ENCODE assay signal across 13 cellular contexts in the genomic region with DNA sequence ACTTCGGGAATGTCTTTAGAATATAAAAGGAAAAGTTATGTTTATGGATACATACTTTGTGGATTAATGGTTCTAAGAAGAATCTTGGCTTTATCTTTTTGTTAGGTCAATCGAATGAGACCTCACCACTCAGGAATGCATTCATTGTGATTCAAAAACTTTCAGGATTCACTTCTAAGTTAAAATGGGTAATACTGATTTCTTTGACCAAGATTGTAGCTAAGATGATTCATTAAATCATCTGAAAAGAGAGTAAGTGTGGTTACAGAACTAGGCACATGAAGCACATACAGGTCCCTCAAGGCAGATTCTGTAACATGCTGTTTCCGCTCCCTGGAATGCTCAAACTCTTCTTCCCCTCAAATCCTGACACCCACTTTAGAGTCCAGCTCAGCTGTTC.
DNase-seq lines count a peak whose midpoint lies in the region; ATAC-seq, FAIRE-seq and TF ChIP-seq lines count a peak whose summit lies in the region.
"Had no signal": no experiment of that assay in that cellular context is flagged by ENCODE, and none has a peak within 500 bp of the region (broad histone marks: within the 10 kb centered on the region; RNA-seq: fewer than 3 reads in every experiment).

No MANE protein-coding gene starts in this region.

- peak; percentile 79 for ATAC-seq in SK-N-SH treated with all-trans-retinoic acid at 6 μM for 48 hours
- ATAC-seq in stimulated activated naive CD8-positive, alpha-beta T cell treated with anti-CD3 and anti-CD28 coated beads, Interleukin-15, Interleukin-2, amounts not matched to agents 100 U/mL and 50 U/mL, for 24 hours: no peak
- ATAC-seq in HG02623 (IDR thresholded peaks at IDR 0.05; ENCODE audit: unreplicated experiment): no peak
- ATAC-seq: activated CD8-positive, alpha-beta T cell treated with anti-CD3 and anti-CD28 coated beads for 36 hours; naive thymus-derived CD4-positive, alpha-beta T cell had no signal

- peak; percentile 95 for FAIRE-seq in H54 (lab: Jason Lieb, UNC)
- no peak for FAIRE-seq in urothelium cell line (lab: Jason Lieb, UNC)

- no peak for TF ChIP-seq POLR2A in H54 (IDR thresholded peaks at IDR 0.05; ENCODE audit: low read depth, low read length)

- DNase-seq in H54 (ENCODE audit: insufficient read length, low spot score) (no peak), fibroblast of peridontal ligament (ENCODE audit: extremely low read depth) (peak; percentile 94), urothelium cell line (ENCODE audit: low spot score) (peak; percentile 34), NCI-H2029 (lab: John Stamatoyannopoulos, UW) (no peak)
- no peak for DNase-seq in stimulated activated naive CD8-positive, alpha-beta T cell treated with anti-CD3 and anti-CD28 coated beads, Interleukin-15, Interleukin-2, amounts not matched to agents 100 U/mL and 50 U/mL, for 24 hours
- DNase-seq: activated CD8-positive, alpha-beta T cell treated with anti-CD3 and anti-CD28 coated beads for 36 hours; anterior cingulate cortex; head of caudate nucleus; naive thymus-derived CD4-positive, alpha-beta T cell; NCI-H2171; stimulated activated CD4-positive, alpha-beta T cell treated with anti-CD3 and anti-CD28 coated beads, Interleukin-4, amount 100 ng/mL, for 24 hours had no signal

TF ChIP-seq in SK-N-SH treated with all-trans-retinoic acid at 6 μM for 48 hours, 23 proteins besides CTCF, POLR2A, EP300 and RAD21:
- TF ChIP-seq, protein P1, sequence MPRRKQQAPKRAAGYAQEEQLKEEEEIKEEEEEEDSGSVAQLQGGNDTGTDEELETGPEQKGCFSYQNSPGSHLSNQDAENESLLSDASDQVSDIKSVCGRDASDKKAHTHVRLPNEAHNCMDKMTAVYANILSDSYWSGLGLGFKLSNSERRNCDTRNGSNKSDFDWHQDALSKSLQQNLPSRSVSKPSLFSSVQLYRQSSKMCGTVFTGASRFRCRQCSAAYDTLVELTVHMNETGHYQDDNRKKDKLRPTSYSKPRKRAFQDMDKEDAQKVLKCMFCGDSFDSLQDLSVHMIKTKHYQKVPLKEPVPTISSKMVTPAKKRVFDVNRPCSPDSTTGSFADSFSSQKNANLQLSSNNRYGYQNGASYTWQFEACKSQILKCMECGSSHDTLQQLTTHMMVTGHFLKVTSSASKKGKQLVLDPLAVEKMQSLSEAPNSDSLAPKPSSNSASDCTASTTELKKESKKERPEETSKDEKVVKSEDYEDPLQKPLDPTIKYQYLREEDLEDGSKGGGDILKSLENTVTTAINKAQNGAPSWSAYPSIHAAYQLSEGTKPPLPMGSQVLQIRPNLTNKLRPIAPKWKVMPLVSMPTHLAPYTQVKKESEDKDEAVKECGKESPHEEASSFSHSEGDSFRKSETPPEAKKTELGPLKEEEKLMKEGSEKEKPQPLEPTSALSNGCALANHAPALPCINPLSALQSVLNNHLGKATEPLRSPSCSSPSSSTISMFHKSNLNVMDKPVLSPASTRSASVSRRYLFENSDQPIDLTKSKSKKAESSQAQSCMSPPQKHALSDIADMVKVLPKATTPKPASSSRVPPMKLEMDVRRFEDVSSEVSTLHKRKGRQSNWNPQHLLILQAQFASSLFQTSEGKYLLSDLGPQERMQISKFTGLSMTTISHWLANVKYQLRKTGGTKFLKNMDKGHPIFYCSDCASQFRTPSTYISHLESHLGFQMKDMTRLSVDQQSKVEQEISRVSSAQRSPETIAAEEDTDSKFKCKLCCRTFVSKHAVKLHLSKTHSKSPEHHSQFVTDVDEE (CRISPR knock-in tag; IDR thresholded peaks at IDR 0.05): no peak
- TF ChIP-seq ESRRG (CRISPR knock-in tag; IDR thresholded peaks at IDR 0.05) (no peak), OSR1 (CRISPR knock-in tag; IDR thresholded peaks at IDR 0.05) (no peak), TOX (CRISPR knock-in tag; IDR thresholded peaks at IDR 0.05; ENCODE audit: borderline replicate concordance) (no peak), ZNF8 (CRISPR knock-in tag; IDR thresholded peaks at IDR 0.05) (no peak), PPARA (CRISPR knock-in tag; IDR thresholded peaks at IDR 0.05; ENCODE audit: borderline replicate concordance) (no peak), GLIS3 (CRISPR knock-in tag; IDR thresholded peaks at IDR 0.05) (no peak), ISL1 (CRISPR knock-in tag; IDR thresholded peaks at IDR 0.05) (no peak), ZFP3 (CRISPR knock-in tag; IDR thresholded peaks at IDR 0.05) (no peak), ARNTL (CRISPR knock-in tag; IDR thresholded peaks at IDR 0.05; ENCODE audit: borderline replicate concordance, low read depth) (no peak)
- TF ChIP-seq, protein P2, sequence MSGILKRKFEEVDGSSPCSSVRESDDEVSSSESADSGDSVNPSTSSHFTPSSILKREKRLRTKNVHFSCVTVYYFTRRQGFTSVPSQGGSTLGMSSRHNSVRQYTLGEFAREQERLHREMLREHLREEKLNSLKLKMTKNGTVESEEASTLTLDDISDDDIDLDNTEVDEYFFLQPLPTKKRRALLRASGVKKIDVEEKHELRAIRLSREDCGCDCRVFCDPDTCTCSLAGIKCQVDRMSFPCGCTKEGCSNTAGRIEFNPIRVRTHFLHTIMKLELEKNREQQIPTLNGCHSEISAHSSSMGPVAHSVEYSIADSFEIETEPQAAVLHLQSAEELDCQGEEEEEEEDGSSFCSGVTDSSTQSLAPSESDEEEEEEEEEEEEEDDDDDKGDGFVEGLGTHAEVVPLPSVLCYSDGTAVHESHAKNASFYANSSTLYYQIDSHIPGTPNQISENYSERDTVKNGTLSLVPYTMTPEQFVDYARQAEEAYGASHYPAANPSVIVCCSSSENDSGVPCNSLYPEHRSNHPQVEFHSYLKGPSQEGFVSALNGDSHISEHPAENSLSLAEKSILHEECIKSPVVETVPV (CRISPR knock-in tag; IDR thresholded peaks at IDR 0.05): no peak
- TF ChIP-seq, protein P3, sequence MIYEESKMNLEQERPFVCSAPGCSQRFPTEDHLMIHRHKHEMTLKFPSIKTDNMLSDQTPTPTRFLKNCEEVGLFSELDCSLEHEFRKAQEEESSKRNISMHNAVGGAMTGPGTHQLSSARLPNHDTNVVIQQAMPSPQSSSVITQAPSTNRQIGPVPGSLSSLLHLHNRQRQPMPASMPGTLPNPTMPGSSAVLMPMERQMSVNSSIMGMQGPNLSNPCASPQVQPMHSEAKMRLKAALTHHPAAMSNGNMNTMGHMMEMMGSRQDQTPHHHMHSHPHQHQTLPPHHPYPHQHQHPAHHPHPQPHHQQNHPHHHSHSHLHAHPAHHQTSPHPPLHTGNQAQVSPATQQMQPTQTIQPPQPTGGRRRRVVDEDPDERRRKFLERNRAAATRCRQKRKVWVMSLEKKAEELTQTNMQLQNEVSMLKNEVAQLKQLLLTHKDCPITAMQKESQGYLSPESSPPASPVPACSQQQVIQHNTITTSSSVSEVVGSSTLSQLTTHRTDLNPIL (CRISPR knock-in tag; IDR thresholded peaks at IDR 0.05; ENCODE audit: low read depth): no peak
TF ChIP-seq in SK-N-SH treated with all-trans-retinoic acid at 6 μM for 48 hours: peak in this region for 0.

Comparison
In these comparisons a context has a peak if more than half of its experiments do, and no peak if none do; other contexts are left out.
1. DNase-seq: peak in fibroblast of peridontal ligament (single experiment) and urothelium cell line (single experiment); none in H54 (single experiment), stimulated activated naive CD8-positive, alpha-beta T cell treated with anti-CD3 and anti-CD28 coated beads, Interleukin-15, Interleukin-2, amounts not matched to agents 100 U/mL and 50 U/mL, for 24 hours (single experiment) and NCI-H2029 (single experiment).